8 cellular contexts compared by ENCODE assay signal in genomic region chr9:122092611-122093506, GRCh38. TPM values are rescaled to one million over a fixed set of nuclear protein-coding genes. Genes with fewer than 3 reads are reported as not detected.
A peak's percentile ranks its signal among the peaks of the same experiment; 100 is the strongest.
DNase-seq lines count a peak whose midpoint lies in the region; ATAC-seq and TF ChIP-seq lines count a peak whose summit lies in the region.

Gene TTLL11 (minus strand): TSS chr9:122093308. CDS start chr9:122093148, 160 bp downstream.

- TF ChIP-seq POLR2A in IMR-90 (IDR thresholded peaks at IDR 0.05; ENCODE audit: low read depth, low read length) = no peak
- peak; percentile 69 for TF ChIP-seq POLR2A in erythroblast (IDR thresholded peaks at IDR 0.05; ENCODE audit: low read length)

- peak within 1 kb of the TSS in 1 of 2 experiments; percentile 72; a peak in 1 of 4 replicates for H4K8ac ChIP-seq in IMR-90 (ENCODE audit: low read depth in 2 of 2, low read length in 2 of 2)

- no peak within 1 kb of the TSS for H2BK5ac ChIP-seq in IMR-90 (ENCODE audit: low read depth, low read length, poor library complexity, severe bottlenecking)

- H3K9me2 ChIP-seq in OCI-LY7 (ENCODE audit: insufficient read depth, low read length) = no peaks in the 10 kb centered on the region

- no peaks in the 10 kb centered on the region for H3K79me2 ChIP-seq in OCI-LY7 (ENCODE audit: insufficient read depth, low read depth, low read length)

- H2AK9ac ChIP-seq in IMR-90 (replicated peaks; ENCODE audit: low read depth, low read length, poor library complexity) = peak within 1 kb of the TSS; percentile 87

- peak within 1 kb of the TSS; percentile 59 for H3K23ac ChIP-seq in IMR-90 (ENCODE audit: low read depth, low read length)

- H4K20me1 ChIP-seq in IMR-90 (ENCODE audit: insufficient read depth, low read length) (peaks cover 23% of the 10 kb centered on the region), OCI-LY7 (ENCODE audit: insufficient read depth, low read length) (no peaks in the 10 kb centered on the region)

- peaks cover 11% of the 10 kb centered on the region for H3K9me1 ChIP-seq in IMR-90 (ENCODE audit: insufficient read depth, low read length)

- no peak within 1 kb of the TSS; the same call in 1 of the 2 replicates for H3K18ac ChIP-seq in IMR-90 (ENCODE audit: low read depth, low read length)

- BruUV-seq in IMR-90 (replicated peaks; lab: Mats Ljungman, UMichigan) (no TSS peak), OCI-LY7 (replicated peaks; lab: Mats Ljungman, UMichigan) (no TSS peak)

- H3K9ac ChIP-seq in IMR-90 (ENCODE audit: low read depth, low read length) (peak within 1 kb of the TSS; percentile 69), mucosa of stomach (ENCODE audit: low read length) (peak within 1 kb of the TSS; percentile 66)

- no peak within 1 kb of the TSS; the same call in 1 of the 2 replicates for H4K5ac ChIP-seq in IMR-90 (ENCODE audit: low read depth, low read length)

- H3K27me3 ChIP-seq in IMR-90 (ENCODE audit: control insufficient read depth, insufficient read depth, low read length) (no peaks in the 10 kb centered on the region; the same call in none of the 2 replicates), mucosa of stomach (ENCODE audit: control insufficient read depth, insufficient read depth, low read length) (peaks cover 5% of the 10 kb centered on the region)

- H4K91ac ChIP-seq in IMR-90 (ENCODE audit: insufficient read depth, low read depth, low read length) = no peak within 1 kb of the TSS

- H3K9me3 ChIP-seq in IMR-90 (ENCODE audit: control insufficient read depth, insufficient read depth, low read length) (no peaks in the 10 kb centered on the region), OCI-LY7 (ENCODE audit: low read length) (no peaks in the 10 kb centered on the region), mucosa of stomach (ENCODE audit: control insufficient read depth, low read length) (no peaks in the 10 kb centered on the region)

- peak within 1 kb of the TSS; percentile 46 for H3K27ac ChIP-seq in IMR-90 (ENCODE audit: insufficient read depth, low read length)
- H3K27ac ChIP-seq in OCI-LY7 (ENCODE audit: low read depth, low read length, poor library complexity, severe bottlenecking) = no peak within 1 kb of the TSS

- in situ Hi-C loops in IMR-90 (cut with MboI; ENCODE audit: low sequenced_read_pairs) = loop anchor here (10.0 kb wide), 2 partner anchors 262 to 362 kb away; no protein-coding TSS in a partner anchor

- ATAC-seq in GM21529 (IDR thresholded peaks at IDR 0.05; ENCODE audit: unreplicated experiment) (peak; percentile 90), IMR-90 (ENCODE audit: low read depth) (peak; percentile 89)

- H3K36me3 ChIP-seq in IMR-90 (ENCODE audit: control insufficient read depth, insufficient read depth, low read length) = no peaks in the 10 kb centered on the region
- no peaks in the 10 kb centered on the region; the same call in 1 of the 2 replicates for H3K36me3 ChIP-seq in OCI-LY7 (ENCODE audit: insufficient read depth, low read length)
- no peaks in the 10 kb centered on the region for H3K36me3 ChIP-seq in mucosa of stomach (ENCODE audit: control insufficient read depth, insufficient read depth, low read length)

- CTCF ChIA-PET in IMR-90 (lab: Yijun Ruan, JAX) (no interaction called here), OCI-LY7 (lab: Charles Lee; ENCODE audit: unreplicated experiment) (no interaction called here)

- no peak for TF ChIP-seq RAD21 in IMR-90 (IDR thresholded peaks at IDR 0.05; ENCODE audit: low read length)

- peak within 1 kb of the TSS; percentile 56 for H3K4me3 ChIP-seq in IMR-90 (ENCODE audit: insufficient read depth, low read depth, low read length)
- peak within 1 kb of the TSS; percentile 87 for H3K4me3 ChIP-seq in OCI-LY7 (ENCODE audit: low read depth, low read length, poor library complexity, severe bottlenecking)
- peak within 1 kb of the TSS; percentile 86 for H3K4me3 ChIP-seq in mucosa of stomach (ENCODE audit: low read length)

- WGBS in IMR-90 (ENCODE audit: extremely low coverage in 2 of 2, insufficient read length in 1 of 2), 2 experiments = 0% methylated on average over 75 of the region's 98 CpGs; no CpG with 5 or more reads in 1 of the 2 experiments

- peak within 1 kb of the TSS; percentile 89; the same call in 1 of the 2 replicates for H3K14ac ChIP-seq in IMR-90 (replicated peaks; ENCODE audit: low read depth, low read length)

- DNase-seq in DMS114 treated with DMSO at 0.1 percent for 48 hours (lab: John Stamatoyannopoulos, UW; ENCODE audit: unreplicated experiment) = peak; percentile 86
- peak; percentile 91 for DNase-seq in IMR-90
- DNase-seq in OCI-LY7 (ENCODE audit: low spot score) = peak; percentile 92
- peak; percentile 95 for DNase-seq in activated T-cell treated with anti-CD3 and anti-CD28 coated beads for 48 hours (ENCODE audit: low read depth)
- peak; percentile 97 for DNase-seq in erythroblast (lab: John Stamatoyannopoulos, UW)
- peak; percentile 97 for DNase-seq in stimulated activated CD8-positive, alpha-beta memory T cell treated with anti-CD3 and anti-CD28 coated beads, Interleukin-4, amount 100 ng/mL, for 48 hours

- 0 out of 2 replicates have a peak within 1 kb of the TSS, but pooled peaks have one; percentile 30 for H3K4ac ChIP-seq in IMR-90 (ENCODE audit: low read depth, low read length)

- H3K4me2 ChIP-seq in IMR-90 (ENCODE audit: low read depth, low read length) (peak within 1 kb of the TSS; percentile 93), OCI-LY7 (ENCODE audit: low read length) (peak within 1 kb of the TSS; percentile 89)

- no peak within 1 kb of the TSS for H2AK5ac ChIP-seq in IMR-90 (ENCODE audit: low read depth, low read length)

- H2BK20ac ChIP-seq in IMR-90 (ENCODE audit: low read depth, low read length) = no peak within 1 kb of the TSS

- no peak within 1 kb of the TSS for H2BK15ac ChIP-seq in IMR-90 (ENCODE audit: low read depth, low read length)

- intact Hi-C loops in IMR-90 (cut with micrococcal nuclease) = loop anchor here (10.0 kb wide), 3 partner anchors 362 to 722 kb away; no protein-coding TSS in a partner anchor
- intact Hi-C loops in OCI-LY7 (cut with micrococcal nuclease; ENCODE audit: unreplicated experiment) = no loop called here

- H3K4me1 ChIP-seq in IMR-90 (ENCODE audit: control insufficient read depth, insufficient read depth, low read length) = peaks cover 9% of the 10 kb centered on the region
- H3K4me1 ChIP-seq in OCI-LY7 (ENCODE audit: insufficient read depth, low read length, poor library complexity, severe bottlenecking) = peaks cover 14% of the 10 kb centered on the region
- peaks cover 11% of the 10 kb centered on the region for H3K4me1 ChIP-seq in mucosa of stomach (ENCODE audit: control insufficient read depth, insufficient read depth, low read length)

- H2AFZ ChIP-seq in IMR-90 (replicated peaks; ENCODE audit: low read length, poor library complexity) (peak within 1 kb of the TSS; percentile 99), OCI-LY7 (ENCODE audit: low read length) (peak within 1 kb of the TSS; percentile 78)

- TF ChIP-seq CTCF in IMR-90 (conservative IDR thresholded peaks at IDR 0.05; ENCODE audit: low read depth, low read length) = no peak
- TF ChIP-seq CTCF in OCI-LY7 (conservative IDR thresholded peaks at IDR 0.05; ENCODE audit: low read length) = no peak

- H3K79me1 ChIP-seq in IMR-90 (ENCODE audit: low read depth in 1 of 2, low read length in 2 of 2) = peaks cover 19 to 45% of the 10 kb centered on the region in 2 experiments

- POLR2A ChIA-PET in IMR-90 (lab: Charles Lee; ENCODE audit: unreplicated experiment) (interaction anchor here (0.6 kb wide), 1 partner anchor 33 kb away, joined by 4 read pairs; no protein-coding TSS in a partner anchor), OCI-LY7 (lab: Charles Lee) (interaction anchor here (0.6 to 1.1 kb wide), 4 partner anchors 14 to 396 kb away, joined by 3 to 4 read pairs (median 3); no protein-coding TSS in a partner anchor)

- H2BK120ac ChIP-seq in IMR-90 (ENCODE audit: low read depth, low read length) = peak within 1 kb of the TSS; percentile 4; the same call in 1 of the 2 replicates

- no peak within 1 kb of the TSS for H3K56ac ChIP-seq in IMR-90 (ENCODE audit: extremely low read depth, insufficient read depth, low read length)

- dilution Hi-C loops in IMR-90 (cut with HindIII; ENCODE audit: low sequenced_read_pairs, unreplicated experiment) = no loop called here

TF ChIP-seq in IMR-90, 13 proteins besides CTCF, POLR2A, EP300 and RAD21:
- TF ChIP-seq USF2 (IDR thresholded peaks at IDR 0.05; ENCODE audit: low read depth, low read length) (peak; percentile 99), MAZ (IDR thresholded peaks at IDR 0.05; ENCODE audit: borderline replicate concordance, low read depth, low read length) (peak; percentile 66; the same call in 1 of the 2 replicates), MXI1 (IDR thresholded peaks at IDR 0.05; ENCODE audit: borderline replicate concordance, low read depth, low read length) (peak; percentile 96), FOS (IDR thresholded peaks at IDR 0.05; ENCODE audit: low read depth, low read length) (peak; percentile 66), NFE2L2 (IDR thresholded peaks at IDR 0.05; ENCODE audit: low read depth, low read length) (no peak)

RNA-seq across cellular contexts. Expression of gene TTLL11, which starts in this region (rescaled TPM):
- total RNA-seq in IMR-90 (2012; rRNA removed) (2.0 and 2.5 TPM in 2 replicates), OCI-LY7 (2022) (5.2 and 6.9 TPM in 2 replicates)
- polyA plus RNA-seq in IMR-90 (2012; rRNA removed) = 4.6 and 4.8 TPM in 2 replicates
- polyA plus RNA-seq in IMR-90 (2012; cell fraction: cytosol; rRNA removed) = 2.9 and 3.1 TPM in 2 replicates
- 3.9 and 4.8 TPM in 2 replicates for polyA plus RNA-seq in IMR-90 (2012; cell fraction: nucleus; rRNA removed; ENCODE audit: low replicate concordance)
- total RNA-seq in OCI-LY7 (2014; rRNA removed; shearing (Covaris generic)) = 3.3 and 3.6 TPM in 2 replicates
